Comparison of ENCODE assay signal across 19 cellular contexts in genomic region chr5:24539625-24540024, GRCh38.
A peak's percentile ranks its signal among the peaks of the same experiment; 100 is the strongest.
DNase-seq lines count a peak whose midpoint lies in the region; TF ChIP-seq lines count a peak whose summit lies in the region.
"Had no signal": no experiment of that assay in that cellular context is flagged by ENCODE, and none has a peak within 500 bp of the region (broad histone marks: within the 10 kb centered on the region; RNA-seq: fewer than 3 reads in every experiment).

No MANE protein-coding gene starts in this region.

- H3K27ac Mint-ChIP-seq in activated CD4-positive, alpha-beta memory T cell treated with anti-CD3 and anti-CD28 coated beads for 36 hours, result no peak overlapping the region
- H3K27ac Mint-ChIP-seq: activated CD8-positive, alpha-beta T cell treated with anti-CD3 and anti-CD28 coated beads for 36 hours; activated naive CD4-positive, alpha-beta T cell treated with anti-CD3 and anti-CD28 coated beads, Interleukin-2, amount 50 U/mL, for 24 hours; activated T-cell treated with anti-CD3 and anti-CD28 coated beads, Interleukin-2, amount 50 U/mL, for 24 hours; endodermal cell; HFFc6; naive B cell; stimulated activated effector memory CD8-positive, alpha-beta T cell treated with anti-CD3 and anti-CD28 coated beads, Interleukin-12 subunit alpha, Interleukin-12 subunit beta, amount 100 ng/mL, for 72 hours had no signal

- no peak overlapping the region for H3K4me3 Mint-ChIP-seq in activated CD4-positive, alpha-beta memory T cell treated with anti-CD3 and anti-CD28 coated beads for 36 hours
- H3K4me3 Mint-ChIP-seq: activated CD8-positive, alpha-beta T cell treated with anti-CD3 and anti-CD28 coated beads for 36 hours; activated naive CD4-positive, alpha-beta T cell treated with anti-CD3 and anti-CD28 coated beads, Interleukin-2, amount 50 U/mL, for 24 hours; activated T-cell treated with anti-CD3 and anti-CD28 coated beads, Interleukin-2, amount 50 U/mL, for 24 hours; endodermal cell; HFFc6; naive B cell; stimulated activated effector memory CD8-positive, alpha-beta T cell treated with anti-CD3 and anti-CD28 coated beads, Interleukin-12 subunit alpha, Interleukin-12 subunit beta, amount 100 ng/mL, for 72 hours had no signal

- H3K4me3 ChIP-seq in lower leg skin (ENCODE audit: low read depth, poor library complexity, severe bottlenecking), result no peak overlapping the region
- H3K4me3 ChIP-seq: heart right ventricle had no signal

- H3K9me3 Mint-ChIP-seq in activated CD4-positive, alpha-beta memory T cell treated with anti-CD3 and anti-CD28 coated beads for 36 hours, result peaks cover 8% of the 10 kb centered on the region
- H3K9me3 Mint-ChIP-seq: activated naive CD4-positive, alpha-beta T cell treated with anti-CD3 and anti-CD28 coated beads, Interleukin-2, amount 50 U/mL, for 24 hours; endodermal cell; naive B cell had no signal

- POLR2A ChIA-PET in activated CD4-positive, alpha-beta memory T cell treated with anti-CD3 and anti-CD28 coated beads for 36 hours (lab: Charles Lee), result no interaction called here

- intact Hi-C loops in lower leg skin (cut with DNase I; ENCODE audit: low total_unique reads), result no loop called here
- intact Hi-C loops in activated CD4-positive, alpha-beta memory T cell treated with anti-CD3 and anti-CD28 coated beads for 36 hours (cut with micrococcal nuclease), result no loop called here

- TF ChIP-seq POLR2A in lower leg skin (IDR thresholded peaks at IDR 0.05), result no peak

- DNase-seq in AML-193 (lab: John Stamatoyannopoulos, UW), result peak; percentile 10 to 17
- DNase-seq in H4 (ENCODE audit: low spot score), result peak; percentile 33
- DNase-seq in NOMO-1 (lab: John Stamatoyannopoulos, UW; ENCODE audit: unreplicated experiment in 2 of 2), result peak; percentile 47 to 98
- DNase-seq in foreskin melanocyte, result peak; percentile 7
- no peak for DNase-seq in lower leg skin (ENCODE audit: low spot score in 2 of 2)
- DNase-seq in activated CD4-positive, alpha-beta T cell treated with anti-CD3 and anti-CD28 coated beads, Interleukin-2, amount 50 U/mL, for 1 hour, result no peak
- no peak for DNase-seq in OCI-M1 (lab: John Stamatoyannopoulos, UW)
- DNase-seq in activated CD4-positive, alpha-beta memory T cell treated with anti-CD3 and anti-CD28 coated beads for 36 hours, result no peak
- DNase-seq: activated CD8-positive, alpha-beta T cell treated with anti-CD3 and anti-CD28 coated beads for 36 hours; activated T-cell treated with anti-CD3 and anti-CD28 coated beads, Interleukin-2, amount 50 U/mL, for 24 hours; EL; endodermal cell; heart right ventricle; HFFc6; IMR-90; islet precursor cell; naive B cell had no signal

- CTCF ChIA-PET in activated CD4-positive, alpha-beta memory T cell treated with anti-CD3 and anti-CD28 coated beads for 36 hours (lab: Charles Lee), result no interaction called here

- H3K36me3 Mint-ChIP-seq in activated CD4-positive, alpha-beta memory T cell treated with anti-CD3 and anti-CD28 coated beads for 36 hours, result no peaks in the 10 kb centered on the region
- H3K36me3 Mint-ChIP-seq: activated naive CD4-positive, alpha-beta T cell treated with anti-CD3 and anti-CD28 coated beads, Interleukin-2, amount 50 U/mL, for 24 hours; naive B cell; stimulated activated effector memory CD8-positive, alpha-beta T cell treated with anti-CD3 and anti-CD28 coated beads, Interleukin-12 subunit alpha, Interleukin-12 subunit beta, amount 100 ng/mL, for 72 hours had no signal

- no peak for TF ChIP-seq CTCF in lower leg skin (IDR thresholded peaks at IDR 0.05)

- H3K4me1 Mint-ChIP-seq in activated CD4-positive, alpha-beta memory T cell treated with anti-CD3 and anti-CD28 coated beads for 36 hours (ENCODE audit: low read depth), result no peaks in the 10 kb centered on the region
- H3K4me1 Mint-ChIP-seq: activated naive CD4-positive, alpha-beta T cell treated with anti-CD3 and anti-CD28 coated beads, Interleukin-2, amount 50 U/mL, for 24 hours; naive B cell; stimulated activated effector memory CD8-positive, alpha-beta T cell treated with anti-CD3 and anti-CD28 coated beads, Interleukin-12 subunit alpha, Interleukin-12 subunit beta, amount 100 ng/mL, for 72 hours had no signal

- no peaks in the 10 kb centered on the region for H3K27me3 Mint-ChIP-seq in activated CD4-positive, alpha-beta memory T cell treated with anti-CD3 and anti-CD28 coated beads for 36 hours
- H3K27me3 Mint-ChIP-seq: activated CD8-positive, alpha-beta T cell treated with anti-CD3 and anti-CD28 coated beads for 36 hours; activated naive CD4-positive, alpha-beta T cell treated with anti-CD3 and anti-CD28 coated beads, Interleukin-2, amount 50 U/mL, for 24 hours; activated T-cell treated with anti-CD3 and anti-CD28 coated beads, Interleukin-2, amount 50 U/mL, for 24 hours; naive B cell had no signal

- 12 to 18% methylated on average over 1 of the region's 1 CpG for WGBS in lower leg skin, 2 donors

Comparison
In these comparisons a context has a peak if more than half of its experiments do, and no peak if none do; other contexts are left out.
1. DNase-seq: peak in AML-193 (2 of 2), H4 (single experiment), NOMO-1 (2 of 2) and foreskin melanocyte (single experiment); none in lower leg skin (0 of 2), activated CD4-positive, alpha-beta T cell treated with anti-CD3 and anti-CD28 coated beads, Interleukin-2, amount 50 U/mL, for 1 hour (single experiment), OCI-M1 (single experiment) and activated CD4-positive, alpha-beta memory T cell treated with anti-CD3 and anti-CD28 coated beads for 36 hours (single experiment).